In genomic region chr14:75371297-75371696, GRCh38 we compare ENCODE assay signal across 27 cellular contexts.
"Had no signal": no experiment of that assay in that cellular context is flagged by ENCODE, and none has a peak within 500 bp of the region (broad histone marks: within the 10 kb centered on the region; RNA-seq: fewer than 3 reads in every experiment).

No MANE protein-coding gene starts in this region.

- H3K4me1 Mint-ChIP-seq: naive B cell; natural killer cell; stimulated activated memory B cell treated with anti-CD40 and anti-IgM and Interleukin-4, amounts not matched to agents 10 μg/mL and 1 μg/mL and 100 μg/mL, for 72 hours; stimulated activated naive CD8-positive, alpha-beta T cell treated with anti-CD3 and anti-CD28 coated beads, Interleukin-15, amount 100 ng/mL, for 72 hours had no signal

- H3K27me3 Mint-ChIP-seq: stimulated activated naive CD8-positive, alpha-beta T cell treated with anti-CD3 and anti-CD28 coated beads, Interleukin-15, amount 100 ng/mL, for 72 hours had no signal

- DNase-seq: head of caudate nucleus; hippocampal formation; kidney glomerular epithelial cell; left cardiac atrium; left ventricle myocardium superior; lower lobe of right lung; mammary epithelial cell; mesenchymal stem cell; naive B cell; natural killer cell; ovary; retina; right cardiac atrium; stimulated activated CD4-positive, alpha-beta T cell treated with anti-CD3 and anti-CD28 coated beads, Interleukin-1b, Interleukin-23, amount 100 ng/mL, for 48 hours; stimulated activated CD4-positive, alpha-beta T cell treated with anti-CD3 and anti-CD28 coated beads, Interleukin-2, amount 100 ng/mL, for 48 hours; stimulated activated CD4-positive, alpha-beta T cell treated with anti-CD3 and anti-CD28 coated beads, Interleukin-4, amount 100 ng/mL, for 4 hours; stimulated activated CD8-positive, alpha-beta memory T cell treated with anti-CD3 and anti-CD28 coated beads, Interleukin-4, amount 100 ng/mL, for 48 hours; stimulated activated naive CD4-positive, alpha-beta T cell treated with Interleukin-2 at 50 U/mL for 16 hours; stimulated activated naive CD8-positive, alpha-beta T cell treated with anti-CD3 and anti-CD28 coated beads, Interleukin-15, amount 100 ng/mL, for 72 hours; transverse colon; upper lobe of left lung had no signal

- H3K27me3 ChIP-seq: ovary, transverse colon, upper lobe of left lung, vagina had no signal

- H3K9me3 Mint-ChIP-seq: natural killer cell; stimulated activated naive CD8-positive, alpha-beta T cell treated with anti-CD3 and anti-CD28 coated beads, Interleukin-15, amount 100 ng/mL, for 72 hours had no signal

- H3K27ac Mint-ChIP-seq: naive B cell; natural killer cell; progenitor cell of endocrine pancreas; stimulated activated memory B cell treated with anti-CD40 and anti-IgM and Interleukin-4, amounts not matched to agents 10 μg/mL and 1 μg/mL and 100 μg/mL, for 72 hours; stimulated activated naive CD8-positive, alpha-beta T cell treated with anti-CD3 and anti-CD28 coated beads, Interleukin-15, amount 100 ng/mL, for 72 hours had no signal

- H3K4me2 ChIP-seq: smooth muscle cell had no signal

- H3K4me3 Mint-ChIP-seq: naive B cell; natural killer cell; neural crest cell; stimulated activated memory B cell treated with anti-CD40 and anti-IgM and Interleukin-4, amounts not matched to agents 10 μg/mL and 1 μg/mL and 100 μg/mL, for 72 hours; stimulated activated naive CD8-positive, alpha-beta T cell treated with anti-CD3 and anti-CD28 coated beads, Interleukin-15, amount 100 ng/mL, for 72 hours had no signal

- H3K9me3 ChIP-seq: lower lobe of right lung, ovary, transverse colon, upper lobe of left lung, vagina had no signal

- H3K36me3 Mint-ChIP-seq: natural killer cell; stimulated activated memory B cell treated with anti-CD40 and anti-IgM and Interleukin-4, amounts not matched to agents 10 μg/mL and 1 μg/mL and 100 μg/mL, for 72 hours had no signal

- H3K4me1 ChIP-seq: lower lobe of right lung, upper lobe of left lung, vagina had no signal

- H3K4me3 ChIP-seq: lower lobe of right lung, ovary, smooth muscle cell, transverse colon, upper lobe of left lung, vagina had no signal

- ATAC-seq: left cardiac atrium; left lobe of liver; left ventricle myocardium superior; lower lobe of right lung; natural killer cell; right cardiac atrium; stimulated activated memory B cell treated with anti-CD40 and anti-IgM and Interleukin-4, amounts not matched to agents 10 μg/mL and 1 μg/mL and 100 μg/mL, for 72 hours; stimulated activated naive CD8-positive, alpha-beta T cell treated with anti-CD3 and anti-CD28 coated beads, Interleukin-15, amount 100 ng/mL, for 72 hours had no signal

- H3K27ac ChIP-seq: lower lobe of right lung, ovary, transverse colon, upper lobe of left lung, vagina had no signal

- H3K36me3 ChIP-seq: lower lobe of right lung, ovary, transverse colon, upper lobe of left lung, vagina had no signal
